ENCODE assay signal across 8 cellular contexts in the genomic region with DNA sequence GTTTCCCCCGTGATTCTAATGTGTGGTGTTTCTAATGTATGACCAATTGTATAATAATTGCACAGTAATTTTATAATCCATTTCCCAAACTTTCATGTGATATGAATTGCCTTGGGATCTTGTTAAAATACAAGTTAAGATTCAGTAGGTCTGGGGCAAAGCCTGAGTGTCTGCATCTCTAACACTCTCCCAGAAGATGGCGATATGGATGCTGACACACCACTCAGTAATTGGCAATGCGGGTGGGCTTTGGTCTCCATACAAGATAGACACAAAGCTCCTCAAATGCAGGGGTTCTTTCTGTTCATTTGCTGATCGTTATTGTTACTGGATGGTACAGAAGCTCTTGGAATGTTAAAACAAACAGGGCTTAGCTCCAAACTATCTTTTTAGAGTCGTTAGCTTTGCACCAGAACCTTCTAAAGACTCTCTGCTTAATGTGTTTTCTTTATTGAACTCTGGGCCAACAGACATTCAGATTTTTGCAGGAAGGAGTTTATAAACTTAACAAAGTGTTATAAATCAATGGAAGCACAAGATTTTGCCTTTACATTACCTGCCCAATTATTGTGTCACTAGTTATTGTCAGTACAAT. TPM values are rescaled to one million over a fixed set of nuclear protein-coding genes. Genes with fewer than 3 reads are reported as not detected.
DNase-seq lines count a peak whose midpoint lies in the region; ATAC-seq and TF ChIP-seq lines count a peak whose summit lies in the region.

No MANE protein-coding gene starts in this region.

- peak overlapping the region; percentile 33 for H3K4me3 ChIP-seq in ACC112 (ENCODE audit: low read depth, low read length)
- H3K4me3 ChIP-seq in fibroblast of mammary gland (ENCODE audit: control insufficient read depth, low read depth, low read length) = no peak overlapping the region

- no peak overlapping the region for H3K27ac Mint-ChIP-seq in activated T-cell treated with anti-CD3 and anti-CD28 coated beads, Interleukin-2, amount 50 U/mL, for 72 hours

- no peaks in the 10 kb centered on the region for H3K9me3 Mint-ChIP-seq in activated T-cell treated with anti-CD3 and anti-CD28 coated beads, Interleukin-2, amount 50 U/mL, for 72 hours

- no peaks in the 10 kb centered on the region for H3K79me2 ChIP-seq in ACC112 (ENCODE audit: control insufficient read depth, insufficient read depth, low read length, unreplicated experiment)

- no peaks in the 10 kb centered on the region for H3K36me3 Mint-ChIP-seq in activated T-cell treated with anti-CD3 and anti-CD28 coated beads, Interleukin-2, amount 50 U/mL, for 72 hours (ENCODE audit: insufficient read depth in 2 of 2)

- no peaks in the 10 kb centered on the region for H3K27me3 Mint-ChIP-seq in activated T-cell treated with anti-CD3 and anti-CD28 coated beads, Interleukin-2, amount 50 U/mL, for 72 hours (ENCODE audit: low read depth)

- peak overlapping the region; percentile 62 for H2AFZ ChIP-seq in ACC112 (ENCODE audit: low read length, unreplicated experiment)

- no peaks in the 10 kb centered on the region for H3K27me3 ChIP-seq in ACC112 (ENCODE audit: insufficient read depth, low read length)

- peaks cover 30% of the 10 kb centered on the region for H3K4me1 ChIP-seq in ACC112 (ENCODE audit: control insufficient read depth, insufficient read depth, low read length, unreplicated experiment)

- H3K4me3 Mint-ChIP-seq in activated T-cell treated with anti-CD3 and anti-CD28 coated beads, Interleukin-2, amount 50 U/mL, for 72 hours = no peak overlapping the region

- no peaks in the 10 kb centered on the region for H3K36me3 ChIP-seq in ACC112 (ENCODE audit: insufficient read depth, low read length)

- H3K4me1 Mint-ChIP-seq in activated T-cell treated with anti-CD3 and anti-CD28 coated beads, Interleukin-2, amount 50 U/mL, for 72 hours (ENCODE audit: low read depth) = peaks cover 13% of the 10 kb centered on the region

- TF ChIP-seq CTCF in fibroblast of mammary gland (conservative IDR thresholded peaks at IDR 0.05; ENCODE audit: control insufficient read depth, insufficient read depth, low read depth, low read length) = peak; percentile 63

- DNase-seq in NCI-H69 (lab: John Stamatoyannopoulos, UW) (peak; percentile 58), fibroblast of mammary gland (ENCODE audit: low read depth) (peak; percentile 45)
- DNase-seq in effector CD4-positive, alpha-beta T cell = no peak
- DNase-seq in stimulated activated naive CD8-positive, alpha-beta T cell treated with anti-CD3 and anti-CD28 coated beads, Interleukin-15, Interleukin-2, amounts not matched to agents 100 U/mL and 50 U/mL, for 24 hours = no peak
- no peak for DNase-seq in activated T-cell treated with anti-CD3 and anti-CD28 coated beads, Interleukin-2, amount 50 U/mL, for 72 hours

- H3K27ac ChIP-seq in ACC112 (ENCODE audit: low read depth, low read length) = peak overlapping the region; percentile 63

- ATAC-seq in GM19467 (IDR thresholded peaks at IDR 0.05; ENCODE audit: unreplicated experiment) = peak; percentile 52
- no peak for ATAC-seq in stimulated activated naive CD8-positive, alpha-beta T cell treated with anti-CD3 and anti-CD28 coated beads, Interleukin-15, Interleukin-2, amounts not matched to agents 100 U/mL and 50 U/mL, for 24 hours
- ATAC-seq in activated T-cell treated with anti-CD3 and anti-CD28 coated beads, Interleukin-2, amount 50 U/mL, for 72 hours (replicated peaks in 1 of 2) = no peak
- no peak for ATAC-seq in HG03565 (IDR thresholded peaks at IDR 0.05; ENCODE audit: unreplicated experiment)

RNA-seq across cellular contexts. Expression of a gene that starts 45.4 kb away (rescaled TPM):
- not detected for total RNA-seq in activated T-cell treated with anti-CD3 and anti-CD28 coated beads, Interleukin-2, amount 50 U/mL, for 72 hours

Comparison
In these comparisons a context has a peak if more than half of its experiments do, and no peak if none do; other contexts are left out.
1. DNase-seq: peak in NCI-H69 (single experiment) and fibroblast of mammary gland (single experiment); none in effector CD4-positive, alpha-beta T cell (single experiment), stimulated activated naive CD8-positive, alpha-beta T cell treated with anti-CD3 and anti-CD28 coated beads, Interleukin-15, Interleukin-2, amounts not matched to agents 100 U/mL and 50 U/mL, for 24 hours (single experiment) and activated T-cell treated with anti-CD3 and anti-CD28 coated beads, Interleukin-2, amount 50 U/mL, for 72 hours (0 of 2).